Comparison of ENCODE assay signal across 8 cellular contexts in the genomic region with DNA sequence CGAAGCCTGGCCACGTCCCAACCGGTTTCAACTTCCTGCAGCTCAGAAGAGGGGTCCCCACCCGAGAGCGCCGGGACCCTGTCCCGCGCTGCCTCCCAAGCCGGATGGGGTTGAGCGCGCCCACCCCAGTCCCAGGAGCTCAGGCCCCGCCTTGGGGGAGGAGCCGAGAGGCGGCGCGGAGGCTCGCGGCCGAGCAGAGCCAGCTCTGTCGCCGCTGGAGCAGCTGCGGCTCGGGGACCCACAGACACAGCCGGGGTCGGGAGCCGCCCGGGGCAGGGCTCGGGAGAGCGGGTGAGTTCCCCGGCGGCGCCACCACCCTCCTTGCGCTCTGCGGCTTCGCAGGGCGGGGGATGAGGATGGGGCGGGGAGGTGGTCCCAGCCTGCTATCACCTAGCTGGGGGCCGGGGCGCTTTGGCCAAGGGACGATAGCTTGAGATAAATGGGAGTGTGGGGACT. TPM values are rescaled to one million over a fixed set of nuclear protein-coding genes. Genes with fewer than 3 reads are reported as not detected.
DNase-seq lines count a peak whose midpoint lies in the region; ATAC-seq and TF ChIP-seq lines count a peak whose summit lies in the region.

A gene (plus strand): TSS at position 196 of the 456 bp plus-strand sequence. CDS start 30,229 bp downstream, outside the sequence.

- no peak for TF ChIP-seq CTCF in CD8-positive, alpha-beta T cell (IDR thresholded peaks at IDR 0.05)

- H3K4me1 ChIP-seq in CD8-positive, alpha-beta T cell (ENCODE audit: insufficient read depth, low read length): peaks cover 47% of the 10 kb centered on the region
- peaks cover 21% of the 10 kb centered on the region for H3K4me1 ChIP-seq in mesenchymal stem cell (ENCODE audit: control insufficient read depth, insufficient read depth, low read depth, low read length)

- CTCF ChIA-PET in CD8-positive, alpha-beta T cell (lab: Charles Lee): interaction anchor here (1.0 to 6.1 kb wide), 7 partner anchors 14 to 88 kb away, joined by 3 to 63 read pairs (median 19); no protein-coding TSS in a partner anchor

- H2AK5ac ChIP-seq in mesenchymal stem cell (ENCODE audit: low read length, severe bottlenecking): no peak within 1 kb of the TSS

- no peaks in the 10 kb centered on the region for H3K27me3 Mint-ChIP-seq in CD8-positive, alpha-beta T cell (ENCODE audit: low read depth)
- no peaks in the 10 kb centered on the region for H3K27me3 Mint-ChIP-seq in activated CD4-positive, alpha-beta T cell treated with anti-CD3 and anti-CD28 coated beads, Interleukin-2, amount 10 ng/mL, durations not matched to agents 24 days and 14 days
- H3K27me3 Mint-ChIP-seq in dendritic cell treated with granulocyte-macrophage colony-stimulating factor and Interleukin-4, amounts not matched to agents 40 ng/mL and 50 ng/mL, for 4 days: peaks cover 35% of the 10 kb centered on the region

- H3K18ac ChIP-seq in mesenchymal stem cell (ENCODE audit: low read depth in 1 of 2, low read length in 2 of 2): no peak within 1 kb of the TSS

- no peak within 1 kb of the TSS for H4K91ac ChIP-seq in mesenchymal stem cell (ENCODE audit: low read length)

- peaks cover 30% of the 10 kb centered on the region for H3K36me3 Mint-ChIP-seq in CD8-positive, alpha-beta T cell
- peaks cover 34% of the 10 kb centered on the region for H3K36me3 Mint-ChIP-seq in activated CD4-positive, alpha-beta T cell treated with anti-CD3 and anti-CD28 coated beads, Interleukin-2, amount 10 ng/mL, durations not matched to agents 24 days and 14 days (ENCODE audit: low read depth)
- peaks cover 6% of the 10 kb centered on the region for H3K36me3 Mint-ChIP-seq in dendritic cell treated with granulocyte-macrophage colony-stimulating factor and Interleukin-4, amounts not matched to agents 40 ng/mL and 50 ng/mL, for 4 days (ENCODE audit: low read depth)

- intact Hi-C loops in CD8-positive, alpha-beta T cell (cut with DNase I, micrococcal nuclease): loop anchor here (1.0 to 5.0 kb wide), 12 partner anchors 15 to 773 kb away; a partner anchor contains a TSS
- intact Hi-C loops in activated CD4-positive, alpha-beta T cell treated with anti-CD3 and anti-CD28 coated beads, Interleukin-2, amount 10 ng/mL, durations not matched to agents 24 days and 14 days (cut with micrococcal nuclease): loop anchor here (1.0 to 2.0 kb wide), 6 partner anchors 17 to 88 kb away; a partner anchor contains a TSS
- intact Hi-C loops in dendritic cell treated with granulocyte-macrophage colony-stimulating factor and Interleukin-4, amounts not matched to agents 40 ng/mL and 50 ng/mL, for 4 days (cut with micrococcal nuclease): loop anchor here (5.0 kb wide), 1 partner anchor 87 kb away; no protein-coding TSS in a partner anchor

- H3K27ac ChIP-seq in CD8-positive, alpha-beta T cell (ENCODE audit: low read depth, low read length): peak within 1 kb of the TSS; percentile 99
- no peak within 1 kb of the TSS for H3K27ac ChIP-seq in mesenchymal stem cell (ENCODE audit: low read length, poor library complexity, severe bottlenecking)

- peak; percentile 73 to 88 (median 84) for DNase-seq in CD8-positive, alpha-beta T cell
- DNase-seq in MG63 (no peak), mesenchymal stem cell (peak; percentile 19), DMS79 treated with DMSO at 0.1 percent for 48 hours (lab: John Stamatoyannopoulos, UW) (no peak)
- DNase-seq in activated CD4-positive, alpha-beta T cell treated with anti-CD3 and anti-CD28 coated beads, Interleukin-2, amount 10 ng/mL, durations not matched to agents 24 days and 14 days: peak; percentile 95
- DNase-seq in stimulated activated CD4-positive, alpha-beta T cell treated with anti-CD3 and anti-CD28 coated beads, TNF-alpha, amount 100 ng/mL, for 48 hours (ENCODE audit: low read depth in 3 of 3): peak; percentile 47 to 77 (median 48)

- H2BK12ac ChIP-seq in mesenchymal stem cell (ENCODE audit: low read length in 2 of 2): no peak within 1 kb of the TSS

- H3K4me3 Mint-ChIP-seq in CD8-positive, alpha-beta T cell: peak within 1 kb of the TSS; percentile 87
- H3K4me3 Mint-ChIP-seq in activated CD4-positive, alpha-beta T cell treated with anti-CD3 and anti-CD28 coated beads, Interleukin-2, amount 10 ng/mL, durations not matched to agents 24 days and 14 days: peak within 1 kb of the TSS; percentile 92
- peak within 1 kb of the TSS; percentile 81 for H3K4me3 Mint-ChIP-seq in dendritic cell treated with granulocyte-macrophage colony-stimulating factor and Interleukin-4, amounts not matched to agents 40 ng/mL and 50 ng/mL, for 4 days

- no peaks in the 10 kb centered on the region for H3K9me3 ChIP-seq in CD8-positive, alpha-beta T cell (ENCODE audit: low read length)
- H3K9me3 ChIP-seq in MG63 (no peaks in the 10 kb centered on the region), mesenchymal stem cell (ENCODE audit: control insufficient read depth, low read length) (no peaks in the 10 kb centered on the region)

- no peak within 1 kb of the TSS for H4K8ac ChIP-seq in mesenchymal stem cell (ENCODE audit: low read length)

- no peaks in the 10 kb centered on the region for H3K27me3 ChIP-seq in CD8-positive, alpha-beta T cell (ENCODE audit: insufficient read depth, low read length)
- peaks cover 19% of the 10 kb centered on the region for H3K27me3 ChIP-seq in MG63
- H3K27me3 ChIP-seq in mesenchymal stem cell (ENCODE audit: control insufficient read depth in 1 of 2, insufficient read depth in 1 of 2, low read length in 2 of 2): peaks cover 53 to 64% of the 10 kb centered on the region in 2 experiments

- peak within 1 kb of the TSS; percentile 72 for H3K4me3 ChIP-seq in CD8-positive, alpha-beta T cell (ENCODE audit: low read depth, low read length)
- H3K4me3 ChIP-seq in MG63 (peak within 1 kb of the TSS; percentile 40), mesenchymal stem cell (ENCODE audit: insufficient read depth in 1 of 2, low read depth in 1 of 2, low read length in 2 of 2) (peak within 1 kb of the TSS; percentile 48 to 58)

- H3K23ac ChIP-seq in mesenchymal stem cell (ENCODE audit: low read length in 2 of 2): no peak within 1 kb of the TSS

- H2BK120ac ChIP-seq in mesenchymal stem cell (ENCODE audit: low read depth, low read length): no peak within 1 kb of the TSS

- H3K14ac ChIP-seq in mesenchymal stem cell (ENCODE audit: low read length in 2 of 2): no peak within 1 kb of the TSS

- POLR2A ChIA-PET in CD8-positive, alpha-beta T cell (lab: Charles Lee): interaction anchor here (0.8 to 4.4 kb wide), 21 partner anchors 13 to 157 kb away, joined by 3 to 44 read pairs (median 4); a partner anchor contains a TSS

- H3K4ac ChIP-seq in mesenchymal stem cell (ENCODE audit: low read depth in 1 of 2, low read length in 2 of 2): no peak within 1 kb of the TSS

- H2AFZ ChIP-seq in mesenchymal stem cell (ENCODE audit: low read depth, low read length): no peak within 1 kb of the TSS

- H3K4me2 ChIP-seq in mesenchymal stem cell (ENCODE audit: low read length, poor library complexity, severe bottlenecking): peak within 1 kb of the TSS; percentile 98

- ATAC-seq in CD8-positive, alpha-beta T cell: peak; percentile 70
- peak; percentile 46 for ATAC-seq in GM21515 (IDR thresholded peaks at IDR 0.05; ENCODE audit: unreplicated experiment)

- H3K4me1 Mint-ChIP-seq in CD8-positive, alpha-beta T cell (ENCODE audit: low read depth): peaks cover 51% of the 10 kb centered on the region
- peaks cover 48% of the 10 kb centered on the region for H3K4me1 Mint-ChIP-seq in activated CD4-positive, alpha-beta T cell treated with anti-CD3 and anti-CD28 coated beads, Interleukin-2, amount 10 ng/mL, durations not matched to agents 24 days and 14 days
- peaks cover 42% of the 10 kb centered on the region for H3K4me1 Mint-ChIP-seq in dendritic cell treated with granulocyte-macrophage colony-stimulating factor and Interleukin-4, amounts not matched to agents 40 ng/mL and 50 ng/mL, for 4 days (ENCODE audit: low read depth)

- no peaks in the 10 kb centered on the region for H3K36me3 ChIP-seq in CD8-positive, alpha-beta T cell (ENCODE audit: insufficient read depth, low read length)
- H3K36me3 ChIP-seq in MG63: no peaks in the 10 kb centered on the region
- no peaks in the 10 kb centered on the region for H3K36me3 ChIP-seq in mesenchymal stem cell (ENCODE audit: control insufficient read depth in 1 of 2, insufficient read depth in 2 of 2, low read depth in 1 of 2, low read length in 2 of 2)

- no peak within 1 kb of the TSS for H3K9ac ChIP-seq in mesenchymal stem cell (ENCODE audit: low read length)

- WGBS in mesenchymal stem cell: 2% methylated on average over 33 of the region's 40 CpGs

- H3K27ac Mint-ChIP-seq in CD8-positive, alpha-beta T cell: peak within 1 kb of the TSS; percentile 93
- H3K27ac Mint-ChIP-seq in activated CD4-positive, alpha-beta T cell treated with anti-CD3 and anti-CD28 coated beads, Interleukin-2, amount 10 ng/mL, durations not matched to agents 24 days and 14 days: peak within 1 kb of the TSS; percentile 96
- peak within 1 kb of the TSS; percentile 48 for H3K27ac Mint-ChIP-seq in dendritic cell treated with granulocyte-macrophage colony-stimulating factor and Interleukin-4, amounts not matched to agents 40 ng/mL and 50 ng/mL, for 4 days

- H3K79me1 ChIP-seq in mesenchymal stem cell (replicated peaks; ENCODE audit: low read length, poor library complexity, severe bottlenecking): no peaks in the 10 kb centered on the region

- no peak within 1 kb of the TSS for H2BK15ac ChIP-seq in mesenchymal stem cell (ENCODE audit: low read depth, poor library complexity, severe bottlenecking)

- H3K9me3 Mint-ChIP-seq in CD8-positive, alpha-beta T cell: no peaks in the 10 kb centered on the region
- H3K9me3 Mint-ChIP-seq in activated CD4-positive, alpha-beta T cell treated with anti-CD3 and anti-CD28 coated beads, Interleukin-2, amount 10 ng/mL, durations not matched to agents 24 days and 14 days: no peaks in the 10 kb centered on the region
- H3K9me3 Mint-ChIP-seq in dendritic cell treated with granulocyte-macrophage colony-stimulating factor and Interleukin-4, amounts not matched to agents 40 ng/mL and 50 ng/mL, for 4 days: no peaks in the 10 kb centered on the region

- H2BK5ac ChIP-seq in mesenchymal stem cell (ENCODE audit: low read depth, low read length, poor library complexity, severe bottlenecking): no peak within 1 kb of the TSS

RNA-seq across cellular contexts. Expression of the gene that starts here (rescaled TPM):
- total RNA-seq in CD8-positive, alpha-beta T cell: 100 to 1,000 TPM; 128 to 129 TPM
- total RNA-seq in MG63 (2014; rRNA removed; shearing (Covaris generic); ENCODE audit: low replicate concordance): not detected in 2 replicates
- total RNA-seq in activated CD4-positive, alpha-beta T cell treated with anti-CD3 and anti-CD28 coated beads, Interleukin-2, amount 10 ng/mL, durations not matched to agents 24 days and 14 days: 133 TPM in 2 replicates
- not detected for polyA plus RNA-seq in mesenchymal stem cell (2013, experiment 1 of 2)
- not detected for polyA plus RNA-seq in mesenchymal stem cell (2013, experiment 2 of 2)

Comparison
In these comparisons a context has a peak if more than half of its experiments do, and no peak if none do; other contexts are left out.
1. RNA of the gene that starts here (total RNA-seq): 133 TPM in activated CD4-positive, alpha-beta T cell treated with anti-CD3 and anti-CD28 coated beads, Interleukin-2, amount 10 ng/mL, durations not matched to agents 24 days and 14 days and 128 to 129 TPM in CD8-positive, alpha-beta T cell; not detected in MG63; every median in the first group is over 100 times any median in the second.
2. DNase-seq: peak in CD8-positive, alpha-beta T cell (7 of 7), activated CD4-positive, alpha-beta T cell treated with anti-CD3 and anti-CD28 coated beads, Interleukin-2, amount 10 ng/mL, durations not matched to agents 24 days and 14 days (single experiment), mesenchymal stem cell (single experiment) and stimulated activated CD4-positive, alpha-beta T cell treated with anti-CD3 and anti-CD28 coated beads, TNF-alpha, amount 100 ng/mL, for 48 hours (3 of 3); none in MG63 (single experiment) and DMS79 treated with DMSO at 0.1 percent for 48 hours (single experiment).
3. Peak in every context shown above with its lines, with median percentiles within 50 percentile points of each other: H3K4me3 ChIP-seq, H3K27ac Mint-ChIP-seq and H3K4me3 Mint-ChIP-seq.